In the genomic region with DNA sequence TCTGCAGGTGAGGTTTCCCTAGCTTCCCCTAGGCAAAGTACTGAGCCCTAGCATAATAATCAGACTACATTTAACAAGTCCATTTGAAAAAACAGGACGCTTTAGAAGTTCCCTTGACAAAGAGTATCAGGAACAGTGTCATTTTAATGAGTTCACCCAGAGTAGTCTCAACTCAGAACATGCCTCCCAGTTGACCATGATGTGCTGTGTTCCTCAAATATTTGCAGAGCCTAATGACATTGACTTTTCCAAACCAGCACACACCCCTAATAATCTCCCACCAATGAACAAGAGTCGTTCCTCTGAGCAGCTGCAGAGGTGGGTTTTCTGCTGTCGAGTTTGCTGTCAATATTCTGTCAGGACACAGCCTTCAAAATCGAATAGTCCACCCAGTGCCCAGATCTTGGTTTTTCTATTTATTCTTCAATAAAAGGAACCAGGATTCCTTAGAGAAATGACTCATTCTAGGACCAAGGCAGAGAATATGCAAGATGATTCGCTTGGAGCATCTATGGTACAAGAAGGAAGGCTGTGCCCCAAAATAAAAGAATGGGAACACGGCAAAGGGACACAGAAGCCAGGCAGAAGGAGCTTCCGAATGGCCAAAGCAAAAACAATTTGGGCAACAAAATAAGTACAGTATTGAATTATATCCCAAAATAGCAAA, we compare ENCODE assay signal across 24 cellular contexts. TPM values are rescaled to one million over a fixed set of nuclear protein-coding genes. Genes with fewer than 3 reads are reported as not detected.
A peak's percentile ranks its signal among the peaks of the same experiment; 100 is the strongest.
DNase-seq lines count a peak whose midpoint lies in the region; ATAC-seq and TF ChIP-seq lines count a peak whose summit lies in the region.
"Had no signal": no experiment of that assay in that cellular context is flagged by ENCODE, and none has a peak within 500 bp of the region (broad histone marks: within the 10 kb centered on the region; RNA-seq: fewer than 3 reads in every experiment).

No MANE protein-coding gene starts in this region.

- H3K4me3 Mint-ChIP-seq in dendritic cell treated with granulocyte-macrophage colony-stimulating factor and Interleukin-4, amounts not matched to agents 40 ng/mL and 50 ng/mL, for 4 days = no peak overlapping the region
- H3K4me3 Mint-ChIP-seq in naive thymus-derived CD4-positive, alpha-beta T cell = no peak overlapping the region
- H3K4me3 Mint-ChIP-seq: activated T-cell treated with anti-CD3 and anti-CD28 coated beads, Interleukin-2, amount 50 U/mL, for 72 hours; CD14-positive monocyte had no signal

- POLR2A ChIA-PET in naive thymus-derived CD4-positive, alpha-beta T cell (lab: Charles Lee) = interaction anchor here (1.4 to 6.7 kb wide), 2 partner anchors 15 to 19 kb away, joined by 3 to 60 read pairs; no protein-coding TSS in a partner anchor

- peaks cover 42% of the 10 kb centered on the region for H3K36me3 Mint-ChIP-seq in dendritic cell treated with granulocyte-macrophage colony-stimulating factor and Interleukin-4, amounts not matched to agents 40 ng/mL and 50 ng/mL, for 4 days (ENCODE audit: low read depth)
- H3K36me3 Mint-ChIP-seq in naive thymus-derived CD4-positive, alpha-beta T cell = peaks cover 9 to 56% (median 25%) of the 10 kb centered on the region in 5 donors

- in situ Hi-C loops in gastrocnemius medialis (cut with MboI; ENCODE audit: low sequenced_read_pairs in 4 of 4) = loop anchor here in 2 of 4 donors (10.0 kb wide), 1 partner anchor 283 kb away; no protein-coding TSS in a partner anchor

- no peak for ATAC-seq in naive thymus-derived CD4-positive, alpha-beta T cell
- ATAC-seq in gastrocnemius medialis (no peak), HG02981 (IDR thresholded peaks at IDR 0.05; ENCODE audit: unreplicated experiment) (no peak)
- ATAC-seq: activated T-cell treated with anti-CD3 and anti-CD28 coated beads, Interleukin-2, amount 50 U/mL, for 72 hours; Right ventricle myocardium inferior; stimulated activated naive CD8-positive, alpha-beta T cell treated with anti-CD3 and anti-CD28 coated beads, Interleukin-15, Interleukin-2, amounts not matched to agents 100 U/mL and 50 U/mL, for 24 hours had no signal

- H3K4me1 ChIP-seq in naive thymus-derived CD4-positive, alpha-beta T cell (ENCODE audit: control insufficient read depth in 2 of 2, insufficient read depth in 2 of 2, low read length in 2 of 2) = peaks cover 0 to 14% of the 10 kb centered on the region in 2 donors
- peaks cover 20 to 27% of the 10 kb centered on the region in 2 donors for H3K4me1 ChIP-seq in gastrocnemius medialis
- H3K4me1 ChIP-seq: thyroid gland had no signal

- peaks cover 5% of the 10 kb centered on the region for H3K27me3 Mint-ChIP-seq in dendritic cell treated with granulocyte-macrophage colony-stimulating factor and Interleukin-4, amounts not matched to agents 40 ng/mL and 50 ng/mL, for 4 days
- H3K27me3 Mint-ChIP-seq in naive thymus-derived CD4-positive, alpha-beta T cell = no peaks in the 10 kb centered on the region

- H3K27ac ChIP-seq in naive thymus-derived CD4-positive, alpha-beta T cell (ENCODE audit: low read depth, low read length) = no peak overlapping the region
- no peak overlapping the region for H3K27ac ChIP-seq in gastrocnemius medialis
- H3K27ac ChIP-seq: dorsolateral prefrontal cortex, epithelial cell of prostate, thyroid gland had no signal

- CTCF ChIA-PET in naive thymus-derived CD4-positive, alpha-beta T cell (lab: Charles Lee) = interaction anchor here (0.6 to 2.9 kb wide), 3 partner anchors 37 to 360 kb away, joined by 4 to 16 read pairs (median 4); no protein-coding TSS in a partner anchor

- no peak overlapping the region for H3K4me3 ChIP-seq in naive thymus-derived CD4-positive, alpha-beta T cell (ENCODE audit: low read length)
- no peak overlapping the region for H3K4me3 ChIP-seq in gastrocnemius medialis
- H3K4me3 ChIP-seq: dorsolateral prefrontal cortex, lung, thyroid gland had no signal

- no peaks in the 10 kb centered on the region for H3K9me3 ChIP-seq in naive thymus-derived CD4-positive, alpha-beta T cell (ENCODE audit: control insufficient read depth in 2 of 3, low read length in 3 of 3)
- no peaks in the 10 kb centered on the region for H3K9me3 ChIP-seq in gastrocnemius medialis
- H3K9me3 ChIP-seq: thyroid gland had no signal

- peak; percentile 5 for DNase-seq in COR-L47 (lab: John Stamatoyannopoulos, UW)
- peak; percentile 67 for DNase-seq in NCI-H146 (lab: John Stamatoyannopoulos, UW)
- no peak for DNase-seq in naive thymus-derived CD4-positive, alpha-beta T cell
- DNase-seq in gastrocnemius medialis = no peak
- DNase-seq in NCI-H1417 treated with DMSO at 0.1 percent for 48 hours (lab: John Stamatoyannopoulos, UW) = no peak
- no peak for DNase-seq in activated CD4-positive, alpha-beta T cell treated with anti-CD3 and anti-CD28 coated beads, Interleukin-2, amount 50 U/mL, for 4 hours
- DNase-seq: activated CD4-positive, alpha-beta T cell treated with anti-CD3 and anti-CD28 coated beads for 48 hours; activated naive CD4-positive, alpha-beta T cell treated with anti-CD3 and anti-CD28 coated beads, Interleukin-2, amount 50 U/mL, for 16 hours; activated T-cell treated with anti-CD3 and anti-CD28 coated beads, Interleukin-2, amount 50 U/mL, for 72 hours; aorta; caudate nucleus; DMS153; dorsolateral prefrontal cortex; NCI-H2171; NCI-H524 treated with DMSO at 0.1 percent for 48 hours; stimulated activated CD4-positive, alpha-beta T cell treated with anti-CD3 and anti-CD28 coated beads, Interleukin-4, amount 100 ng/mL, for 4 hours; stimulated activated naive CD8-positive, alpha-beta T cell treated with anti-CD3 and anti-CD28 coated beads, Interleukin-15, Interleukin-2, amounts not matched to agents 100 U/mL and 50 U/mL, for 24 hours; thyroid gland had no signal

- H3K9me3 Mint-ChIP-seq in dendritic cell treated with granulocyte-macrophage colony-stimulating factor and Interleukin-4, amounts not matched to agents 40 ng/mL and 50 ng/mL, for 4 days = no peaks in the 10 kb centered on the region
- no peaks in the 10 kb centered on the region for H3K9me3 Mint-ChIP-seq in naive thymus-derived CD4-positive, alpha-beta T cell
- H3K9me3 Mint-ChIP-seq: activated T-cell treated with anti-CD3 and anti-CD28 coated beads, Interleukin-2, amount 50 U/mL, for 72 hours had no signal

- peaks cover 60% of the 10 kb centered on the region for H3K4me1 Mint-ChIP-seq in dendritic cell treated with granulocyte-macrophage colony-stimulating factor and Interleukin-4, amounts not matched to agents 40 ng/mL and 50 ng/mL, for 4 days (ENCODE audit: low read depth)
- H3K4me1 Mint-ChIP-seq in naive thymus-derived CD4-positive, alpha-beta T cell = peaks cover 18 to 58% (median 55%) of the 10 kb centered on the region in 7 donors

- TF ChIP-seq POLR2A in gastrocnemius medialis (IDR thresholded peaks at IDR 0.05) = no peak

- H3K27me3 ChIP-seq in naive thymus-derived CD4-positive, alpha-beta T cell (ENCODE audit: control insufficient read depth in 2 of 2, insufficient read depth in 2 of 2, low read length in 2 of 2) = no peaks in the 10 kb centered on the region
- H3K27me3 ChIP-seq in gastrocnemius medialis = no peaks in the 10 kb centered on the region
- H3K27me3 ChIP-seq: dorsolateral prefrontal cortex, thyroid gland had no signal

- H3K36me3 ChIP-seq in naive thymus-derived CD4-positive, alpha-beta T cell (ENCODE audit: control insufficient read depth in 2 of 3, insufficient read depth in 3 of 3, low read length in 3 of 3) = peaks cover 0 to 15% (median 2%) of the 10 kb centered on the region in 3 experiments
- H3K36me3 ChIP-seq in gastrocnemius medialis = no peaks in the 10 kb centered on the region

- peak overlapping the region; percentile 84 for H3K27ac Mint-ChIP-seq in dendritic cell treated with granulocyte-macrophage colony-stimulating factor and Interleukin-4, amounts not matched to agents 40 ng/mL and 50 ng/mL, for 4 days
- H3K27ac Mint-ChIP-seq in naive thymus-derived CD4-positive, alpha-beta T cell = peak overlapping the region in 5 of 9 donors; percentile 39 to 75 (median 46)

- intact Hi-C loops in dendritic cell treated with granulocyte-macrophage colony-stimulating factor and Interleukin-4, amounts not matched to agents 40 ng/mL and 50 ng/mL, for 4 days (cut with micrococcal nuclease) = loop anchor here (10.0 kb wide), 1 partner anchor 223 kb away; no protein-coding TSS in a partner anchor
- intact Hi-C loops in naive thymus-derived CD4-positive, alpha-beta T cell (cut with micrococcal nuclease) = no loop called here
- intact Hi-C loops in gastrocnemius medialis (cut with DNase I; ENCODE audit: low total_unique reads) = no loop called here

- no peak for TF ChIP-seq CTCF in gastrocnemius medialis (IDR thresholded peaks at IDR 0.05 in 4 of 5, conservative IDR thresholded peaks at IDR 0.05 in 1 of 5)

RNA-seq across cellular contexts. Expression of a gene that starts 57.6 kb away (rescaled TPM):
- total RNA-seq in naive thymus-derived CD4-positive, alpha-beta T cell = 10 to 100 TPM; 48.3 to 66.9 (median 58.2) TPM
- polyA plus RNA-seq in naive thymus-derived CD4-positive, alpha-beta T cell = 10 to 100 TPM; 12.1 to 13.6 TPM
- total RNA-seq in gastrocnemius medialis = 10 to 100 TPM; 15.1 to 28.3 (median 20.2) TPM

Comparison
In these comparisons a context has a peak if more than half of its experiments do, and no peak if none do; other contexts are left out.
1. DNase-seq: peak in COR-L47 (single experiment) and NCI-H146 (single experiment); none in naive thymus-derived CD4-positive, alpha-beta T cell (0 of 9), gastrocnemius medialis (0 of 2), NCI-H1417 treated with DMSO at 0.1 percent for 48 hours (single experiment) and activated CD4-positive, alpha-beta T cell treated with anti-CD3 and anti-CD28 coated beads, Interleukin-2, amount 50 U/mL, for 4 hours (0 of 2).